Comparison of ENCODE assay signal across 1 cellular context in genomic region chr4:1031956-1032795, GRCh38.
TF ChIP-seq lines count a peak whose summit lies in the region.

No MANE protein-coding gene starts in this region.

TF ChIP-seq in GM12878, 131 proteins besides CTCF, POLR2A, EP300 and RAD21:
- peak; percentile 91 for TF ChIP-seq TCF3 (IDR thresholded peaks at IDR 0.05; ENCODE audit: borderline replicate concordance, insufficient read depth, low read depth, low read length)
- peak; percentile 79 for TF ChIP-seq TCF12 (IDR thresholded peaks at IDR 0.05; ENCODE audit: low read depth, low read length)
- no peak for TF ChIP-seq ETV6 (conservative IDR thresholded peaks at IDR 0.05 in 1 of 2, IDR thresholded peaks at IDR 0.05 in 1 of 2; ENCODE audit: borderline replicate concordance in 1 of 2, low read depth in 1 of 2)
- no peak for TF ChIP-seq EED (IDR thresholded peaks at IDR 0.05; ENCODE audit: low read depth)
